In genomic region chr2:227339098-227339599, GRCh38 we compare ENCODE assay signal across 1 cellular context.
A peak's percentile ranks its signal among the peaks of the same experiment; 100 is the strongest.
TF ChIP-seq lines count a peak whose summit lies in the region.

No MANE protein-coding gene starts in this region.

TF ChIP-seq in HepG2, 621 proteins besides CTCF, POLR2A, EP300 and RAD21 (continued from another document and continues in another):
- TF ChIP-seq RBFOX2 (IDR thresholded peaks at IDR 0.05; ENCODE audit: low read depth, low read length) (0 out of 2 replicates have a peak, but pooled peaks have one; percentile 16), E2F5 (CRISPR knock-in tag; conservative IDR thresholded peaks at IDR 0.05) (no peak), ZNF230 (CRISPR knock-in tag; IDR thresholded peaks at IDR 0.05) (no peak), ARNT2 (CRISPR knock-in tag; IDR thresholded peaks at IDR 0.05; ENCODE audit: low read depth) (0 out of 2 replicates have a peak, but pooled peaks have one; percentile 26), SAP130 (CRISPR knock-in tag; IDR thresholded peaks at IDR 0.05; ENCODE audit: low read depth) (no peak), ZGPAT (CRISPR knock-in tag; IDR thresholded peaks at IDR 0.05) (peak; percentile 58), GATAD1 (CRISPR knock-in tag; IDR thresholded peaks at IDR 0.05) (0 out of 2 replicates have a peak, but pooled peaks have one; percentile 20), ZNF121 (CRISPR knock-in tag; IDR thresholded peaks at IDR 0.05) (no peak), NR2F2 (IDR thresholded peaks at IDR 0.05; ENCODE audit: borderline replicate concordance, low read depth) (no peak), POGZ (CRISPR knock-in tag; IDR thresholded peaks at IDR 0.05) (peak; percentile 40; the same call in 1 of the 2 replicates), ZNF644 (CRISPR knock-in tag; IDR thresholded peaks at IDR 0.05; ENCODE audit: low read depth) (peak; percentile 82), DRAP1 (CRISPR knock-in tag; IDR thresholded peaks at IDR 0.05) (0 out of 2 replicates have a peak, but pooled peaks have one; percentile 49), IKZF5 (CRISPR knock-in tag; IDR thresholded peaks at IDR 0.05) (0 out of 2 replicates have a peak, but pooled peaks have one; percentile 16), HOMEZ (CRISPR knock-in tag; IDR thresholded peaks at IDR 0.05; ENCODE audit: low read depth) (peak; percentile 93), HMGXB4 (CRISPR knock-in tag; IDR thresholded peaks at IDR 0.05; ENCODE audit: borderline replicate concordance in 1 of 2, low read depth in 1 of 2) (peak in 1 of 2 experiments; percentile 17; a peak in 1 of 4 replicates), MTF1 (CRISPR knock-in tag; IDR thresholded peaks at IDR 0.05) (no peak), PHF21A (CRISPR knock-in tag; IDR thresholded peaks at IDR 0.05) (peak; percentile 54; the same call in 1 of the 2 replicates), ZMYM2 (CRISPR knock-in tag; IDR thresholded peaks at IDR 0.05) (0 out of 2 replicates have a peak, but pooled peaks have one; percentile 35), GATAD2A (CRISPR knock-in tag; IDR thresholded peaks at IDR 0.05) (peak; percentile 55; the same call in 1 of the 2 replicates), FOXA1 (IDR thresholded peaks at IDR 0.05) (no peak), FOXA1 (CRISPR knock-in tag; IDR thresholded peaks at IDR 0.05) (0 out of 2 replicates have a peak, but pooled peaks have one; percentile 35), TFAP4 (IDR thresholded peaks at IDR 0.05; ENCODE audit: borderline replicate concordance, low read depth) (peak; percentile 70), HNRNPUL1 (IDR thresholded peaks at IDR 0.05; ENCODE audit: low read depth, low read length) (0 out of 2 replicates have a peak, but pooled peaks have one; percentile 33), KAT7 (CRISPR knock-in tag; IDR thresholded peaks at IDR 0.05; ENCODE audit: borderline replicate concordance) (0 out of 2 replicates have a peak, but pooled peaks have one; percentile 25), SALL1 (CRISPR knock-in tag; IDR thresholded peaks at IDR 0.05) (0 out of 2 replicates have a peak, but pooled peaks have one; percentile 9), FOXA3 (CRISPR knock-in tag; IDR thresholded peaks at IDR 0.05) (peak; percentile 56), ZMYM4 (CRISPR knock-in tag; IDR thresholded peaks at IDR 0.05) (peak; percentile 52; the same call in 1 of the 2 replicates), ZSCAN9 (CRISPR knock-in tag; IDR thresholded peaks at IDR 0.05; ENCODE audit: borderline replicate concordance) (peak; percentile 39; the same call in 1 of the 2 replicates), MIER3 (CRISPR knock-in tag; IDR thresholded peaks at IDR 0.05; ENCODE audit: borderline replicate concordance) (0 out of 2 replicates have a peak, but pooled peaks have one; percentile 42), ZNF770 (CRISPR knock-in tag; IDR thresholded peaks at IDR 0.05) (peak; percentile 84), ZNF407 (CRISPR knock-in tag; IDR thresholded peaks at IDR 0.05; ENCODE audit: not compliant biosample characterization) (no peak), ZNF431 (CRISPR knock-in tag; IDR thresholded peaks at IDR 0.05; ENCODE audit: borderline replicate concordance, low read depth) (0 out of 2 replicates have a peak, but pooled peaks have one; percentile 57), ZNF382 (CRISPR knock-in tag; IDR thresholded peaks at IDR 0.05; ENCODE audit: borderline replicate concordance) (no peak), SOX6 (IDR thresholded peaks at IDR 0.05) (no peak), SOX6 (CRISPR knock-in tag; IDR thresholded peaks at IDR 0.05) (peak; percentile 46; the same call in 1 of the 2 replicates), DNMT3B (CRISPR knock-in tag; conservative IDR thresholded peaks at IDR 0.05) (0 out of 2 replicates have a peak, but pooled peaks have one; percentile 44), SKIL (CRISPR knock-in tag; IDR thresholded peaks at IDR 0.05; ENCODE audit: borderline replicate concordance) (no peak), REXO4 (CRISPR knock-in tag; IDR thresholded peaks at IDR 0.05; ENCODE audit: borderline replicate concordance) (no peak)
